16 cellular contexts compared by ENCODE assay signal in the genomic region with DNA sequence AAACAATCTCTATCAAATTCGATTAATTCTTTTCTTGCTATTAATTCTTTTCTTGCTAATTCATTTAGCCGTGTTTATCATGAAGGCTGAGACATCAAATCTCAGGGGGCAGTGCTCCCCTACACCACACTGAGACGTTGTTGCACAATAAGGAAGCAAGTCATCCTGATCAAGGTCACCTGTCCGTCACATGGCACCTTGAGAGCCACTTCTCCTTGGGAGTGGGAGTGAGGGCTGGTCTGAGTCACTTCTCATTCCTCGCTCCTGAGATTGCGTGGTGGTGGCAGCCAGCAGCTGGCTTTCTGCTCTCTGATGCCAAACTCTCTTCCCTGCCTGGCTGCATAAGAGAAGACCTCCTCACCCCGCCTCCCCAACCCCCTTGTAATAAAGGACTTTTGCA.
DNase-seq lines count a peak whose midpoint lies in the region; ATAC-seq and TF ChIP-seq lines count a peak whose summit lies in the region.
"Had no signal": no experiment of that assay in that cellular context is flagged by ENCODE, and none has a peak within 500 bp of the region (broad histone marks: within the 10 kb centered on the region; RNA-seq: fewer than 3 reads in every experiment).

No MANE protein-coding gene starts in this region.

- ATAC-seq in mucosa of descending colon, result no peak
- ATAC-seq: T-helper 17 cell had no signal

- H3K4me3 ChIP-seq in AG10803 (ENCODE audit: low read length) (no peak overlapping the region), mucosa of descending colon (no peak overlapping the region)
- H3K4me3 ChIP-seq: cardiac muscle cell, prostate gland, vagina had no signal

- H3K4me1 ChIP-seq in mucosa of descending colon (ENCODE audit: low read depth), result no peaks in the 10 kb centered on the region
- H3K4me1 ChIP-seq: prostate gland, vagina had no signal

- TF ChIP-seq CTCF in AG10803 (conservative IDR thresholded peaks at IDR 0.05; ENCODE audit: low read length) (no peak), mucosa of descending colon (IDR thresholded peaks at IDR 0.05) (no peak)

- no peaks in the 10 kb centered on the region for H3K36me3 ChIP-seq in mucosa of descending colon (ENCODE audit: low read depth)
- H3K36me3 ChIP-seq: cardiac muscle cell, prostate gland, vagina had no signal

- intact Hi-C loops in mucosa of descending colon (cut with DNase I, micrococcal nuclease), result no loop called here

- H3K9me3 ChIP-seq in mucosa of descending colon, result no peaks in the 10 kb centered on the region
- H3K9me3 ChIP-seq: prostate gland, vagina had no signal

- DNase-seq in AG10803 (ENCODE audit: low read depth), result peak; percentile 17
- peak; percentile 11 for DNase-seq in HK-2 (ENCODE audit: unreplicated experiment)
- peak; percentile 29 for DNase-seq in amniotic epithelial cell (ENCODE audit: low read depth)
- peak; percentile 50 for DNase-seq in kidney tubule cell (ENCODE audit: low spot score)
- no peak for DNase-seq in NCI-H1694 treated with DMSO at 0.1 percent for 48 hours (lab: John Stamatoyannopoulos, UW)
- DNase-seq in NCI-H2227 (lab: John Stamatoyannopoulos, UW; ENCODE audit: unreplicated experiment), result no peak
- no peak for DNase-seq in iPS-NIHi7 (ENCODE audit: extremely low spot score)
- no peak for DNase-seq in mucosa of descending colon
- DNase-seq: activated effector memory CD4-positive, alpha-beta T cell treated with Interleukin-2 at 50 U/mL for 16 hours; GOT3; NCI-H345; stimulated activated CD4-positive, alpha-beta T cell treated with anti-CD3 and anti-CD28 coated beads, Interleukin-2, amount 100 ng/mL, for 24 hours; T-helper 17 cell had no signal

Comparison
In these comparisons a context has a peak if more than half of its experiments do, and no peak if none do; other contexts are left out.
1. DNase-seq: peak in AG10803 (single experiment), HK-2 (single experiment), amniotic epithelial cell (single experiment) and kidney tubule cell (single experiment); none in NCI-H1694 treated with DMSO at 0.1 percent for 48 hours (single experiment), NCI-H2227 (single experiment), iPS-NIHi7 (single experiment) and mucosa of descending colon (0 of 3).